25 cellular contexts compared by ENCODE assay signal in the genomic region with DNA sequence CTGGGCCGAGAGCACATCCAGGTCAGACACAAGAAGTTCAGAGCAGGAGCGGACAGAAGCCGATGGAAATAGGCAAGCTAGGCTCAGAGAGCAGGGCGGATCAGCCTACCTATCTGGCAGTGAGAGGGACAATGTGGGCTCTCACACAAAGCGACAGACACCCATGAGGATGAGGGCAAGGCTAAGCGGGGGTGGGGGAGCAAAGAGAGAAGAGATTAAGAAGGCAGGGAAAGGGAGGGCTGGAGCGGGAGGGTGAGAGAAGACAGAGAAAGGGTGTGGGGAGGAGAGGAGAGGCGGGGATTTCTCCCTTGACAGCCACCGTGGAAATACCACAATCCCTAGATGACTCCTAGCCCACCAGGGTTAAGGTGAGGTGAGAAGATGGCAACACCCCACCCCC.
"Had no signal": no experiment of that assay in that cellular context is flagged by ENCODE, and none has a peak within 500 bp of the region (broad histone marks: within the 10 kb centered on the region; RNA-seq: fewer than 3 reads in every experiment).

No MANE protein-coding gene starts in this region.

- H3K27ac ChIP-seq: colonic mucosa, esophagus muscularis mucosa, foreskin keratinocyte, gastroesophageal sphincter, heart right ventricle, lower lobe of right lung, ovary, psoas muscle, sigmoid colon, stomach, thyroid gland, upper lobe of left lung had no signal

- H3K9me3 Mint-ChIP-seq: dendritic cell treated with granulocyte-macrophage colony-stimulating factor and Interleukin-4, amounts not matched to agents 40 ng/mL and 50 ng/mL, for 4 days; immature natural killer cell; natural killer cell treated with Interleukin-12 subunit alpha and Interleukin-12 subunit beta and Interleukin-15 and Interleukin-18, amount 100 ng/mL, for 72 hours; stimulated activated effector memory CD8-positive, alpha-beta T cell treated with anti-CD3 and anti-CD28 coated beads, Interleukin-12 subunit alpha, Interleukin-12 subunit beta, amount 100 ng/mL, for 72 hours had no signal

- H3K27ac Mint-ChIP-seq: dendritic cell treated with granulocyte-macrophage colony-stimulating factor and Interleukin-4, amounts not matched to agents 40 ng/mL and 50 ng/mL, for 4 days; immature natural killer cell; natural killer cell treated with Interleukin-12 subunit alpha and Interleukin-12 subunit beta and Interleukin-15 and Interleukin-18, amount 100 ng/mL, for 72 hours; stimulated activated effector memory CD8-positive, alpha-beta T cell treated with anti-CD3 and anti-CD28 coated beads, Interleukin-12 subunit alpha, Interleukin-12 subunit beta, amount 100 ng/mL, for 72 hours had no signal

- DNase-seq: colonic mucosa; effector CD8-positive, alpha-beta T cell; foreskin keratinocyte; heart right ventricle; hippocampal formation; immature natural killer cell; left ventricle myocardium superior; lower lobe of right lung; naive B cell; occipital lobe; ovary; psoas muscle; sigmoid colon; stimulated activated CD4-positive, alpha-beta T cell treated with anti-CD3 and anti-CD28 coated beads, Interleukin-2, amount 100 ng/mL, for 24 hours; stimulated activated CD4-positive, alpha-beta T cell treated with anti-CD3 and anti-CD28 coated beads, Interleukin-4, amount 100 ng/mL, for 24 hours; stimulated activated naive CD4-positive, alpha-beta T cell treated with Interleukin-2 at 50 U/mL for 16 hours; stomach; thyroid gland; upper lobe of left lung had no signal

- H3K4me1 Mint-ChIP-seq: immature natural killer cell; naive B cell; stimulated activated effector memory CD8-positive, alpha-beta T cell treated with anti-CD3 and anti-CD28 coated beads, Interleukin-12 subunit alpha, Interleukin-12 subunit beta, amount 100 ng/mL, for 72 hours had no signal

- H3K4me1 ChIP-seq: colonic mucosa, esophagus muscularis mucosa, foreskin keratinocyte, gastroesophageal sphincter, heart right ventricle, lower lobe of right lung, psoas muscle, sigmoid colon, stomach, thyroid gland, upper lobe of left lung had no signal

- H3K4me3 Mint-ChIP-seq: dendritic cell treated with granulocyte-macrophage colony-stimulating factor and Interleukin-4, amounts not matched to agents 40 ng/mL and 50 ng/mL, for 4 days; immature natural killer cell; naive B cell; natural killer cell treated with Interleukin-12 subunit alpha and Interleukin-12 subunit beta and Interleukin-15 and Interleukin-18, amount 100 ng/mL, for 72 hours; stimulated activated effector memory CD8-positive, alpha-beta T cell treated with anti-CD3 and anti-CD28 coated beads, Interleukin-12 subunit alpha, Interleukin-12 subunit beta, amount 100 ng/mL, for 72 hours had no signal

- ATAC-seq: foreskin keratinocyte; gastroesophageal sphincter; heart right ventricle; left ventricle myocardium superior; lower lobe of right lung; natural killer cell treated with Interleukin-12 subunit alpha and Interleukin-12 subunit beta and Interleukin-15 and Interleukin-18, amount 100 ng/mL, for 72 hours; psoas muscle; right cardiac atrium; stimulated activated effector memory CD8-positive, alpha-beta T cell treated with anti-CD3 and anti-CD28 coated beads, Interleukin-12 subunit alpha, Interleukin-12 subunit beta, amount 100 ng/mL, for 72 hours had no signal

- H3K9me3 ChIP-seq: colonic mucosa, esophagus muscularis mucosa, lower lobe of right lung, ovary, sigmoid colon, thyroid gland, upper lobe of left lung had no signal

- H3K4me3 ChIP-seq: colonic mucosa, esophagus muscularis mucosa, gastroesophageal sphincter, heart right ventricle, lower lobe of right lung, ovary, psoas muscle, sigmoid colon, stomach, thyroid gland, upper lobe of left lung had no signal

- H3K36me3 Mint-ChIP-seq: immature natural killer cell; naive B cell; natural killer cell treated with Interleukin-12 subunit alpha and Interleukin-12 subunit beta and Interleukin-15 and Interleukin-18, amount 100 ng/mL, for 72 hours; stimulated activated effector memory CD8-positive, alpha-beta T cell treated with anti-CD3 and anti-CD28 coated beads, Interleukin-12 subunit alpha, Interleukin-12 subunit beta, amount 100 ng/mL, for 72 hours had no signal

- H3K36me3 ChIP-seq: colonic mucosa, esophagus muscularis mucosa, gastroesophageal sphincter, heart right ventricle, lower lobe of right lung, ovary, sigmoid colon, stomach, thyroid gland, upper lobe of left lung had no signal

- H3K27me3 ChIP-seq: colonic mucosa, ovary, thyroid gland, upper lobe of left lung had no signal
